In the genomic region with DNA sequence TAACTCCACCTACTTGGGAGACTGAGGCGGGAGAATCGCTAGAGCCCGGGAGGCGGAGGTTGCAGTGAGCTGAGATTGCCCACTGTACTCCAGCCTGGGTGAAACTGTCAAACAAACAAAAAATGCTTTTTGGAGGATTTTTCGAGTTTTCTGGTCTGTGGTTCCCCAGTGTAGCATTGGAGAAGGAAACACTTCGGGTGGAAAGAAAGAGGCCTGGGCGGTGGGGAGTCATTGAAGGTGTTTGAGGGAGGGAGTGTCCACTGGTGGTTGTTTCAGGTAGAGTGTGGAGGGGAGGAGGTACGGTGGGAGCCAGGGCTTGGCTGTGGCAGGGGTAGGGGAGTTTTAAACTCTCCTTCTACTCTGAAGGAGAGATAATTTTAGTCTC, we compare ENCODE assay signal across 8 cellular contexts. TPM values are rescaled to one million over a fixed set of nuclear protein-coding genes. Genes with fewer than 3 reads are reported as not detected.
DNase-seq lines count a peak whose midpoint lies in the region; ATAC-seq and TF ChIP-seq lines count a peak whose summit lies in the region.

No MANE protein-coding gene starts in this region.

- DNase-seq in GM12865 (ENCODE audit: low read depth) (no peak), T-cell (no peak), fibroblast of pulmonary artery (ENCODE audit: low read depth) (no peak), retinal pigment epithelial cell (ENCODE audit: low read depth) (no peak), GM10248 (ENCODE audit: extremely low spot score) (no peak), HUDEP-2 (lab: John Stamatoyannopoulos, UW; ENCODE audit: unreplicated experiment in 76 of 76) (no peak), NCI-H1694 treated with DMSO at 0.1 percent for 48 hours (lab: John Stamatoyannopoulos, UW) (no peak)

- peaks cover 13% of the 10 kb centered on the region for H3K36me3 Mint-ChIP-seq in T-cell

- CTCF ChIA-PET in T-cell (lab: Charles Lee), result no interaction called here
- CTCF ChIA-PET in GM10248 (lab: Yijun Ruan, JAX), result no interaction called here

- no peaks in the 10 kb centered on the region for H3K9me3 Mint-ChIP-seq in T-cell

- no peaks in the 10 kb centered on the region for H3K27me3 Mint-ChIP-seq in T-cell

- TF ChIP-seq CTCF in GM12865 (IDR thresholded peaks at IDR 0.05; ENCODE audit: insufficient read depth, low read depth, low read length, missing control alignments) (no peak), fibroblast of pulmonary artery (IDR thresholded peaks at IDR 0.05; ENCODE audit: low read length, missing control alignments) (no peak), retinal pigment epithelial cell (conservative IDR thresholded peaks at IDR 0.05; ENCODE audit: low read depth, low read length) (no peak), GM10248 (IDR thresholded peaks at IDR 0.05; ENCODE audit: control extremely low read depth, extremely low read depth, low read depth, missing control alignments) (no peak)

- peak overlapping the region; percentile 86 to 96 (median 90) for H3K4me3 Mint-ChIP-seq in T-cell

- H3K4me3 ChIP-seq in GM12865 (ENCODE audit: low read depth, low read length) (peak overlapping the region; percentile 82), fibroblast of pulmonary artery (replicated peaks; ENCODE audit: low read depth, low read length) (peak overlapping the region; percentile 73), retinal pigment epithelial cell (ENCODE audit: low read length) (peak overlapping the region; percentile 59)

- POLR2A ChIA-PET in T-cell (lab: Charles Lee) (no interaction called here), GM10248 (lab: Yijun Ruan, JAX) (no interaction called here)

- peaks cover 56 to 69% (median 58%) of the 10 kb centered on the region in 3 donors for H3K4me1 Mint-ChIP-seq in T-cell

- ATAC-seq in T-cell (replicated peaks in 1 of 4) (no peak), GM19452 (IDR thresholded peaks at IDR 0.05; ENCODE audit: unreplicated experiment) (no peak)

- peak overlapping the region; percentile 91 to 94 for H3K27ac Mint-ChIP-seq in T-cell

RNA-seq across cellular contexts. Expression of a gene that starts 1.2 kb away (rescaled TPM):
- 100 to 1,000 TPM; 433 to 628 (median 590) TPM for total RNA-seq in T-cell

RNA-seq across cellular contexts. Expression of a gene that starts 41.7 kb away (rescaled TPM):
- total RNA-seq in T-cell, result 100 to 1,000 TPM in 3 of 5 donors, 10 to 100 TPM in 2; 45.9 to 123 (median 112) TPM

RNA-seq across cellular contexts. Expression of a gene that starts 41.8 kb away (rescaled TPM):
- total RNA-seq in T-cell, result 100 to 1,000 TPM; 133 to 197 (median 155) TPM
